Comparison of ENCODE assay signal across 7 cellular contexts in genomic region chr9:82774707-82775231, GRCh38.
DNase-seq lines count a peak whose midpoint lies in the region; TF ChIP-seq lines count a peak whose summit lies in the region.
"Not testable (repeated sequence)": the region's sequence is repeated elsewhere in the genome, so short reads cannot be mapped to it uniquely, and the experiment has no call there.

No MANE protein-coding gene starts in this region.

- H3K4me3 Mint-ChIP-seq in endodermal cell; progenitor cell of endocrine pancreas (ENCODE audit: low read depth): not testable (repeated sequence)
- peak overlapping the region; percentile 38 for H3K4me3 Mint-ChIP-seq in neural crest cell

- WGBS in endodermal cell (ENCODE audit: insufficient coverage in 1 of 2, insufficient read length in 1 of 2), 2 experiments, result 89 to 95% methylated on average over 9 to 19 of the region's 20 CpGs

- not testable (repeated sequence) for H3K27me3 Mint-ChIP-seq in endodermal cell (ENCODE audit: insufficient read depth); neural crest cell (ENCODE audit: low read depth); progenitor cell of endocrine pancreas

- H3K4me3 ChIP-seq in endodermal cell (ENCODE audit: low read length), result not testable (repeated sequence)

- peaks cover 14% of the 10 kb centered on the region for H3K36me3 Mint-ChIP-seq in endodermal cell (ENCODE audit: low read depth)
- not testable (repeated sequence) for H3K36me3 Mint-ChIP-seq in neural crest cell (ENCODE audit: low read depth); progenitor cell of endocrine pancreas (ENCODE audit: insufficient read depth)

- peaks cover 14% of the 10 kb centered on the region for H3K4me1 Mint-ChIP-seq in endodermal cell
- not testable (repeated sequence) for H3K4me1 Mint-ChIP-seq in neural crest cell; progenitor cell of endocrine pancreas (ENCODE audit: low read depth)

- DNase-seq in ELF-1 (ENCODE audit: low read depth, low spot score) (peak; percentile 44), HT-29 (ENCODE audit: low spot score) (peak; percentile 21), NCI-H2171 treated with DMSO at 0.1 percent for 48 hours (lab: John Stamatoyannopoulos, UW) (peak; percentile 42), SW480 (ENCODE audit: low spot score) (peak; percentile 1)
- not testable (repeated sequence) for DNase-seq in endodermal cell; neural crest cell (ENCODE audit: low read depth, low spot score); progenitor cell of endocrine pancreas (ENCODE audit: low spot score, unreplicated experiment)

- not testable (repeated sequence) for H3K4me1 ChIP-seq in endodermal cell (ENCODE audit: control insufficient read depth, insufficient read depth, low read length)

- not testable (repeated sequence) for H3K27ac ChIP-seq in endodermal cell (ENCODE audit: low read depth, low read length)

- not testable (repeated sequence) for H3K36me3 ChIP-seq in endodermal cell (ENCODE audit: control insufficient read depth, insufficient read depth, low read length)

- not testable (repeated sequence) for H3K27me3 ChIP-seq in endodermal cell (ENCODE audit: control insufficient read depth, insufficient read depth, low read length, poor library complexity, severe bottlenecking)

- H3K9me3 ChIP-seq in endodermal cell (ENCODE audit: control insufficient read depth, low read length), result not testable (repeated sequence)

- H3K27ac Mint-ChIP-seq in endodermal cell, result peak overlapping the region; percentile 68
- H3K27ac Mint-ChIP-seq in neural crest cell (ENCODE audit: unreplicated experiment), result peak overlapping the region; percentile 35
- H3K27ac Mint-ChIP-seq in progenitor cell of endocrine pancreas, result peak overlapping the region; percentile 56

- not testable (repeated sequence) for H3K9ac ChIP-seq in endodermal cell (ENCODE audit: extremely low read depth, low read length, poor library complexity, severe bottlenecking)

- peaks cover 16% of the 10 kb centered on the region for H3K9me3 Mint-ChIP-seq in endodermal cell
- H3K9me3 Mint-ChIP-seq in neural crest cell; progenitor cell of endocrine pancreas (ENCODE audit: low read depth): not testable (repeated sequence)

- TF ChIP-seq CTCF in endodermal cell (conservative IDR thresholded peaks at IDR 0.05); neural crest cell (conservative IDR thresholded peaks at IDR 0.05); progenitor cell of endocrine pancreas (IDR thresholded peaks at IDR 0.05; ENCODE audit: unreplicated experiment): not testable (repeated sequence)
